Comparison of ENCODE assay signal across 9 cellular contexts in the genomic region with DNA sequence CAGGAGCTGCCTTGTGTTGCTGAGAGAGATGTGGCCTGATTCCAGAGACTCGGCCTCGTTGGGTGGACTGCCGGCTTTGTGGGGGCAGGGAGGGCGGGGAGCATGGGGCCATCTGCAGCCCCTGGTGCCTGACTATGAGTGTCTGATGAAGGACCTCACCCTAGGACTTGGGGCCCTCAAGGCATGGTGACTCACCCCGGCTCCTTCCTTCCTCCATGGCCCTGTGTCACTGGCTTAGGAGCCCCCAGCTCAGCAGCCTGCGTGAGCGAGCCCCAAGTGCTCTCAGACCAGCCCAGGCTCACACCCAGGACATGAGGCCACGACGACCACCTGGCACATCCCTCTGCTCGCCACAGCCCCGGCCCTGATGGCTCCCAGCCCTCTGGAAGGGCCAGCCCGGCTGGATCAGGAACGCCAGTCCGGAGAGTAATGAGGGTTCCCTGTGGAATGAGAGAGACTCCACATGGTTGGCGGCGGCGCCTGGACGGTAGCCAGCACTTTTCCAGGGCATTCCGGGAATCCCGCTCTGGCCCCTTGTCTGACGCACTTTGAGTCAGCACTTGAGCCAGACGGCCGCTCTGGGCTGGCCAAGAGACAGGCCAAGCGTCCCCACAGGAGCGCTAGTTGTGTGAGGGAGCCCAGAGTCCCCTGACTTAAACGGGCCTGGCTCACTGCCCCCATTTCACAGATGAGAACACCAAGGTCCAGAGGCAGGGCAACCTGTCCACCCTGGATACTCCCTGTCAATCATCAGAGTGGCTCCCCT. TPM values are rescaled to one million over a fixed set of nuclear protein-coding genes. Genes with fewer than 3 reads are reported as not detected.
DNase-seq lines count a peak whose midpoint lies in the region; ATAC-seq and TF ChIP-seq lines count a peak whose summit lies in the region.
"Had no signal": no experiment of that assay in that cellular context is flagged by ENCODE, and none has a peak within 500 bp of the region (broad histone marks: within the 10 kb centered on the region; RNA-seq: fewer than 3 reads in every experiment).

No MANE protein-coding gene starts in this region.

- DNase-seq in AG08396 (ENCODE audit: low spot score), result peak; percentile 90
- peak; percentile 88 to 92 for DNase-seq in PC-9
- DNase-seq in esophagus muscularis mucosa (ENCODE audit: extremely low spot score), result no peak
- DNase-seq: CD4-positive, alpha-beta memory T cell had no signal

- H3K36me3 ChIP-seq in PC-9 (ENCODE audit: low read depth), result no peaks in the 10 kb centered on the region
- H3K36me3 ChIP-seq in esophagus muscularis mucosa, result no peaks in the 10 kb centered on the region
- no peaks in the 10 kb centered on the region for H3K36me3 ChIP-seq in muscle layer of duodenum (ENCODE audit: control insufficient read depth in 1 of 2, insufficient read depth in 2 of 2, low read length in 2 of 2)

- no peaks in the 10 kb centered on the region for H4K20me1 ChIP-seq in PC-9 (ENCODE audit: insufficient read depth)

- H2AFZ ChIP-seq in PC-9, result peak overlapping the region; percentile 74

- POLR2A ChIA-PET in PC-9 (lab: Charles Lee; ENCODE audit: unreplicated experiment), result interaction anchor here (0.7 kb wide), 1 partner anchor 1390 kb away, joined by 4 read pairs; no protein-coding TSS in a partner anchor

- 64% methylated on average over 14 of the region's 26 CpGs for WGBS in esophagus muscularis mucosa

- H3F3A ChIP-seq in PC-9 (ENCODE audit: insufficient read depth, low read depth), result peaks cover 36% of the 10 kb centered on the region; the same call in 1 of the 2 replicates

- peak overlapping the region; percentile 30; the same call in 1 of the 2 replicates for H3K4me3 ChIP-seq in PC-9
- peak overlapping the region in 1 of 4 donors; percentile 16 for H3K4me3 ChIP-seq in esophagus muscularis mucosa
- no peak overlapping the region for H3K4me3 ChIP-seq in muscle layer of duodenum (ENCODE audit: low read depth in 1 of 2, low read length in 2 of 2)

- no peaks in the 10 kb centered on the region for H3K9me2 ChIP-seq in PC-9 (ENCODE audit: insufficient read depth)

- TF ChIP-seq POLR2A in esophagus muscularis mucosa (IDR thresholded peaks at IDR 0.05; ENCODE audit: low read depth), result no peak

- H3K4me1 ChIP-seq in PC-9 (replicated peaks; ENCODE audit: insufficient read depth) (peaks cover 57% of the 10 kb centered on the region), esophagus muscularis mucosa (peaks cover 37 to 73% (median 60%) of the 10 kb centered on the region in 4 donors), muscle layer of duodenum (ENCODE audit: control insufficient read depth in 1 of 2, insufficient read depth in 2 of 2, low read length in 2 of 2) (peaks cover 0 to 33% of the 10 kb centered on the region in 2 donors)

- H3K9me3 ChIP-seq in PC-9 (ENCODE audit: insufficient read depth, low read depth), result no peaks in the 10 kb centered on the region
- no peaks in the 10 kb centered on the region for H3K9me3 ChIP-seq in esophagus muscularis mucosa
- no peaks in the 10 kb centered on the region for H3K9me3 ChIP-seq in muscle layer of duodenum (ENCODE audit: control insufficient read depth in 1 of 2, low read length in 2 of 2)

- TF ChIP-seq CTCF in PC-9 (conservative IDR thresholded peaks at IDR 0.05) (no peak), esophagus muscularis mucosa (IDR thresholded peaks at IDR 0.05) (no peak)

- peak; percentile 38 for TF ChIP-seq EP300 in esophagus muscularis mucosa (IDR thresholded peaks at IDR 0.05)

- H3K27me3 ChIP-seq in PC-9 (ENCODE audit: insufficient read depth, low read depth) (no peaks in the 10 kb centered on the region), esophagus muscularis mucosa (no peaks in the 10 kb centered on the region), muscle layer of duodenum (ENCODE audit: low read depth, low read length) (no peaks in the 10 kb centered on the region)

- BruUV-seq in PC-9 (replicated peaks; lab: Mats Ljungman, UMichigan), result no TSS peak

- intact Hi-C loops in PC-9 (cut with micrococcal nuclease; ENCODE audit: unreplicated experiment), result loop anchor here (5.0 kb wide), 3 partner anchors 119 to 189 kb away; a partner anchor contains a TSS
- intact Hi-C loops in esophagus muscularis mucosa (cut with DNase I), result no loop called here

- peak overlapping the region; percentile 90 for H3K27ac ChIP-seq in PC-9
- peak overlapping the region; percentile 76 to 87 (median 78) for H3K27ac ChIP-seq in esophagus muscularis mucosa (replicated peaks in 1 of 4)
- peak overlapping the region; percentile 61 for H3K27ac ChIP-seq in muscle layer of duodenum (ENCODE audit: low read length)

- H3K79me2 ChIP-seq in PC-9 (ENCODE audit: low read depth), result no peaks in the 10 kb centered on the region

- CTCF ChIA-PET in PC-9 (lab: Charles Lee), result interaction anchor here (0.8 kb wide), 1 partner anchor 57 kb away, joined by 6 read pairs; no protein-coding TSS in a partner anchor

- H3K4me2 ChIP-seq in PC-9, result peak overlapping the region; percentile 74

- no peak for ATAC-seq in GM18870 (IDR thresholded peaks at IDR 0.05; ENCODE audit: unreplicated experiment)
- no peak for ATAC-seq in GM18858 (IDR thresholded peaks at IDR 0.05; ENCODE audit: unreplicated experiment)
- no peak for ATAC-seq in HG03520 (IDR thresholded peaks at IDR 0.05; ENCODE audit: unreplicated experiment)
- ATAC-seq in HG03378 (IDR thresholded peaks at IDR 0.05; ENCODE audit: unreplicated experiment), result no peak

RNA-seq across cellular contexts. Expression of a gene that starts 50.6 kb away (rescaled TPM):
- total RNA-seq in PC-9 (2021), result 0.94 and 1.2 TPM in 2 replicates
- total RNA-seq in esophagus muscularis mucosa, result 10 to 100 TPM in 3 of 4 donors, 1 to 10 TPM in 1; 6.6 to 20.4 (median 12.4) TPM
- total RNA-seq: CD4-positive, alpha-beta memory T cell had no signal
